ENCODE assay signal across 20 cellular contexts in genomic region chr4:126182801-126183200, GRCh38.
A peak's percentile ranks its signal among the peaks of the same experiment; 100 is the strongest.
DNase-seq lines count a peak whose midpoint lies in the region; ATAC-seq and TF ChIP-seq lines count a peak whose summit lies in the region.
"Had no signal": no experiment of that assay in that cellular context is flagged by ENCODE, and none has a peak within 500 bp of the region (broad histone marks: within the 10 kb centered on the region; RNA-seq: fewer than 3 reads in every experiment).

No MANE protein-coding gene starts in this region.

- H3K4me3 ChIP-seq in AG04450 (ENCODE audit: low read depth, low read length) (no peak overlapping the region), esophagus muscularis mucosa (no peak overlapping the region), fibroblast of villous mesenchyme (ENCODE audit: low read depth, low read length) (no peak overlapping the region)
- H3K4me3 ChIP-seq: A549, BLaER1, GM12878, GM23248, HAP-1, K562 had no signal

- H3K36me3 ChIP-seq in esophagus muscularis mucosa, result no peaks in the 10 kb centered on the region
- H3K36me3 ChIP-seq: BLaER1, HAP-1 had no signal

- no peaks in the 10 kb centered on the region for H3K36me3 Mint-ChIP-seq in nephron (ENCODE audit: low read depth)
- H3K36me3 Mint-ChIP-seq in CD4-positive, alpha-beta T cell (ENCODE audit: low read depth), result no peaks in the 10 kb centered on the region
- H3K36me3 Mint-ChIP-seq: CD14-positive monocyte; CD8-positive, alpha-beta T cell had no signal

- no peak for TF ChIP-seq POLR2A in esophagus muscularis mucosa (IDR thresholded peaks at IDR 0.05; ENCODE audit: low read depth)

- no peaks in the 10 kb centered on the region for H3K27me3 Mint-ChIP-seq in nephron (ENCODE audit: low read depth)
- H3K27me3 Mint-ChIP-seq in CD4-positive, alpha-beta T cell, result no peaks in the 10 kb centered on the region

- CTCF ChIA-PET in AG04450 (lab: Charles Lee), result interaction anchor here (0.6 to 1.1 kb wide), 2 partner anchors 41 to 867 kb away, joined by 3 to 6 read pairs; no protein-coding TSS in a partner anchor
- CTCF ChIA-PET in CD4-positive, alpha-beta T cell (lab: Charles Lee), result no interaction called here

- H3K4me1 Mint-ChIP-seq in nephron, result peaks cover 6% of the 10 kb centered on the region
- no peaks in the 10 kb centered on the region for H3K4me1 Mint-ChIP-seq in CD4-positive, alpha-beta T cell (ENCODE audit: low read depth)
- H3K4me1 Mint-ChIP-seq: CD14-positive monocyte had no signal

- intact Hi-C loops in esophagus muscularis mucosa (cut with DNase I), result no loop called here
- intact Hi-C loops in CD4-positive, alpha-beta T cell (cut with DNase I, micrococcal nuclease), result no loop called here

- TF ChIP-seq CTCF in AG04450 (IDR thresholded peaks at IDR 0.05; ENCODE audit: low read depth, low read length) (no peak), esophagus muscularis mucosa (IDR thresholded peaks at IDR 0.05) (no peak), fibroblast of villous mesenchyme (IDR thresholded peaks at IDR 0.05; ENCODE audit: insufficient read depth, low read depth, low read length) (no peak), nephron (IDR thresholded peaks at IDR 0.05; ENCODE audit: unreplicated experiment in 3 of 3) (no peak)
- TF ChIP-seq CTCF in CD4-positive, alpha-beta T cell (IDR thresholded peaks at IDR 0.05), result no peak

- H3K27me3 ChIP-seq in AG04450 (ENCODE audit: control insufficient read depth, insufficient read depth, low read length) (no peaks in the 10 kb centered on the region), esophagus muscularis mucosa (no peaks in the 10 kb centered on the region)
- no peaks in the 10 kb centered on the region for H3K27me3 ChIP-seq in CD4-positive, alpha-beta T cell (ENCODE audit: control insufficient read depth, insufficient read depth, low read length)
- H3K27me3 ChIP-seq: BLaER1 had no signal

- H3K27ac Mint-ChIP-seq in nephron, result peak overlapping the region in 2 of 3 experiments; percentile 43 to 82
- no peak overlapping the region for H3K27ac Mint-ChIP-seq in CD4-positive, alpha-beta T cell
- H3K27ac Mint-ChIP-seq: CD14-positive monocyte; CD8-positive, alpha-beta T cell had no signal

- DNase-seq in AG04450 (ENCODE audit: low read depth, low spot score) (peak; percentile 3), esophagus muscularis mucosa (ENCODE audit: extremely low spot score) (no peak), fibroblast of villous mesenchyme (ENCODE audit: low read depth) (peak; percentile 40), inferior parietal cortex (ENCODE audit: extremely low spot score) (no peak)
- no peak for DNase-seq in CD4-positive, alpha-beta T cell
- DNase-seq: Calu3; CD8-positive, alpha-beta T cell; DMS79 treated with DMSO at 0.1 percent for 48 hours; GF-D8; GM23248 had no signal

- TF ChIP-seq EP300 in esophagus muscularis mucosa (IDR thresholded peaks at IDR 0.05), result no peak

- no peak overlapping the region for H3K27ac ChIP-seq in AG04450 (ENCODE audit: low read depth, low read length)
- peak overlapping the region in 3 of 4 donors; percentile 10 to 51 (median 48) for H3K27ac ChIP-seq in esophagus muscularis mucosa (replicated peaks in 1 of 4)
- H3K27ac ChIP-seq in CD4-positive, alpha-beta T cell (ENCODE audit: low read depth, low read length), result no peak overlapping the region
- H3K27ac ChIP-seq: 22Rv1, A549, BLaER1, GM23248, HL-60 had no signal

- POLR2A ChIA-PET in AG04450 (lab: Yijun Ruan, JAX), result no interaction called here
- POLR2A ChIA-PET in CD4-positive, alpha-beta T cell (lab: Charles Lee), result no interaction called here

- H3K9me3 ChIP-seq in AG04450 (ENCODE audit: control insufficient read depth, insufficient read depth, low read length) (no peaks in the 10 kb centered on the region), esophagus muscularis mucosa (no peaks in the 10 kb centered on the region)
- no peaks in the 10 kb centered on the region for H3K9me3 ChIP-seq in CD4-positive, alpha-beta T cell (ENCODE audit: control insufficient read depth, low read length)
- H3K9me3 ChIP-seq: A549, BLaER1, HAP-1 had no signal

- WGBS in esophagus muscularis mucosa, result 73% methylated on average over 2 of the region's 2 CpGs

- no peaks in the 10 kb centered on the region for H3K9me3 Mint-ChIP-seq in nephron
- H3K9me3 Mint-ChIP-seq in CD4-positive, alpha-beta T cell, result peaks cover 11% of the 10 kb centered on the region
- H3K9me3 Mint-ChIP-seq: CD8-positive, alpha-beta T cell had no signal

- H3K4me3 Mint-ChIP-seq in nephron, result no peak overlapping the region
- H3K4me3 Mint-ChIP-seq in CD4-positive, alpha-beta T cell, result no peak overlapping the region
- H3K4me3 Mint-ChIP-seq: CD14-positive monocyte; CD8-positive, alpha-beta T cell had no signal

- peaks cover 0 to 37% (median 24%) of the 10 kb centered on the region in 4 donors for H3K4me1 ChIP-seq in esophagus muscularis mucosa
- H3K4me1 ChIP-seq: A549, BLaER1 had no signal

- ATAC-seq in HG03442 (IDR thresholded peaks at IDR 0.05; ENCODE audit: unreplicated experiment), result no peak
- no peak for ATAC-seq in CD4-positive, alpha-beta T cell (ENCODE audit: poor library complexity)
- ATAC-seq: A549; CD8-positive, alpha-beta T cell; GM12878; K562 had no signal

Comparison
In these comparisons a context has a peak if more than half of its experiments do, and no peak if none do; other contexts are left out.
1. DNase-seq: peak in AG04450 (single experiment) and fibroblast of villous mesenchyme (single experiment); none in esophagus muscularis mucosa (single experiment), CD4-positive, alpha-beta T cell (0 of 10) and inferior parietal cortex (single experiment).
2. H3K27ac ChIP-seq: peak in esophagus muscularis mucosa (3 of 4); none in AG04450 (single experiment) and CD4-positive, alpha-beta T cell (single experiment).